In the genomic region with DNA sequence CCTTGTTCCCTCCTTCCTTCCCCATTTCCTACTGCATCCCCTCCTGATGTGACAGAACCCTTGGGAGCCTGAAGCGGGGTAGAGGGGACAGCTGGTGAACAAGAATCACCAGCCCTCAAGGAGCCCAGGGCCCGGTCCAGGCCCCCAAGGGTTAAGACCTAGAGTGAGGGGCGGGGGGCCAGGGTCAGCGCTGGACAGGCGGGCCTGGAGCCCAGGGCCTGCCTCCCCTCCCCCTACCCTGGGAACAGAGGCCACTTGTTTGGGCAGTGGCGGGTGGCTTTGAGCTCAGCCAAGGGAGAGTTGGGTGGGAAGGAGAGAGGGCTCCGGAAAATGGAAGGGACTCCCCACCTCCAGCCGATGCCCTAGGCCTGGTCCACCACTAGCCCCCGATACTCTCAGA, we compare ENCODE assay signal across 19 cellular contexts. TPM values are rescaled to one million over a fixed set of nuclear protein-coding genes. Genes with fewer than 3 reads are reported as not detected.
DNase-seq lines count a peak whose midpoint lies in the region; ATAC-seq and TF ChIP-seq lines count a peak whose summit lies in the region.
"Had no signal": no experiment of that assay in that cellular context is flagged by ENCODE, and none has a peak within 500 bp of the region (broad histone marks: within the 10 kb centered on the region; RNA-seq: fewer than 3 reads in every experiment).

No MANE protein-coding gene starts in this region.

- TF ChIP-seq CTCF in type B pancreatic cell (conservative IDR thresholded peaks at IDR 0.05), result no peak

- no peak overlapping the region for H3K4me3 Mint-ChIP-seq in activated CD4-positive, alpha-beta memory T cell treated with anti-CD3 and anti-CD28 coated beads for 36 hours
- no peak overlapping the region for H3K4me3 Mint-ChIP-seq in activated CD4-positive, alpha-beta memory T cell treated with anti-CD3 and anti-CD28 coated beads, Interleukin-2, amount 10 ng/mL, durations not matched to agents 7 days and 5 days
- H3K4me3 Mint-ChIP-seq in central memory CD8-positive, alpha-beta T cell, result peak overlapping the region; percentile 93
- no peak overlapping the region for H3K4me3 Mint-ChIP-seq in activated CD8-positive, alpha-beta T cell treated with anti-CD3 and anti-CD28 coated beads, Interleukin-2, amount 10 ng/mL, durations not matched to agents 7 days and 5 days
- H3K4me3 Mint-ChIP-seq in type B pancreatic cell, result no peak overlapping the region
- H3K4me3 Mint-ChIP-seq: neural progenitor cell had no signal

- H3K36me3 Mint-ChIP-seq in activated CD4-positive, alpha-beta memory T cell treated with anti-CD3 and anti-CD28 coated beads for 36 hours, result peaks cover 3% of the 10 kb centered on the region
- peaks cover 4% of the 10 kb centered on the region for H3K36me3 Mint-ChIP-seq in activated CD4-positive, alpha-beta memory T cell treated with anti-CD3 and anti-CD28 coated beads, Interleukin-2, amount 10 ng/mL, durations not matched to agents 7 days and 5 days (ENCODE audit: low read depth)
- H3K36me3 Mint-ChIP-seq in central memory CD8-positive, alpha-beta T cell (ENCODE audit: insufficient read depth), result peaks cover 6% of the 10 kb centered on the region
- peaks cover 8% of the 10 kb centered on the region for H3K36me3 Mint-ChIP-seq in activated CD8-positive, alpha-beta T cell treated with anti-CD3 and anti-CD28 coated beads, Interleukin-2, amount 10 ng/mL, durations not matched to agents 7 days and 5 days (ENCODE audit: low read depth)
- H3K36me3 Mint-ChIP-seq in type B pancreatic cell, result peaks cover 8% of the 10 kb centered on the region

- H3K27me3 Mint-ChIP-seq in activated CD4-positive, alpha-beta memory T cell treated with anti-CD3 and anti-CD28 coated beads for 36 hours, result no peaks in the 10 kb centered on the region
- H3K27me3 Mint-ChIP-seq in activated CD4-positive, alpha-beta memory T cell treated with anti-CD3 and anti-CD28 coated beads, Interleukin-2, amount 10 ng/mL, durations not matched to agents 7 days and 5 days, result no peaks in the 10 kb centered on the region
- no peaks in the 10 kb centered on the region for H3K27me3 Mint-ChIP-seq in central memory CD8-positive, alpha-beta T cell
- no peaks in the 10 kb centered on the region for H3K27me3 Mint-ChIP-seq in activated CD8-positive, alpha-beta T cell treated with anti-CD3 and anti-CD28 coated beads, Interleukin-2, amount 10 ng/mL, durations not matched to agents 7 days and 5 days (ENCODE audit: low read depth)
- H3K27me3 Mint-ChIP-seq in type B pancreatic cell, result no peaks in the 10 kb centered on the region

- H3K27ac Mint-ChIP-seq in activated CD4-positive, alpha-beta memory T cell treated with anti-CD3 and anti-CD28 coated beads for 36 hours, result peak overlapping the region; percentile 33
- no peak overlapping the region for H3K27ac Mint-ChIP-seq in activated CD4-positive, alpha-beta memory T cell treated with anti-CD3 and anti-CD28 coated beads, Interleukin-2, amount 10 ng/mL, durations not matched to agents 7 days and 5 days
- H3K27ac Mint-ChIP-seq in central memory CD8-positive, alpha-beta T cell (ENCODE audit: low read depth), result no peak overlapping the region
- H3K27ac Mint-ChIP-seq in activated CD8-positive, alpha-beta T cell treated with anti-CD3 and anti-CD28 coated beads, Interleukin-2, amount 10 ng/mL, durations not matched to agents 7 days and 5 days, result no peak overlapping the region
- H3K27ac Mint-ChIP-seq in type B pancreatic cell, result no peak overlapping the region
- H3K27ac Mint-ChIP-seq: HFFc6, neural progenitor cell had no signal

- no peak for DNase-seq in activated CD4-positive, alpha-beta memory T cell treated with anti-CD3 and anti-CD28 coated beads for 36 hours
- no peak for DNase-seq in activated CD4-positive, alpha-beta memory T cell treated with anti-CD3 and anti-CD28 coated beads, Interleukin-2, amount 10 ng/mL, durations not matched to agents 7 days and 5 days
- DNase-seq in central memory CD8-positive, alpha-beta T cell (ENCODE audit: low spot score in 2 of 2), result no peak
- DNase-seq in middle frontal gyrus (ENCODE audit: extremely low spot score, low spot score), result peak; percentile 20
- no peak for DNase-seq in activated CD8-positive, alpha-beta T cell treated with anti-CD3 and anti-CD28 coated beads, Interleukin-2, amount 10 ng/mL, durations not matched to agents 7 days and 5 days
- no peak for DNase-seq in activated CD4-positive, alpha-beta T cell treated with anti-CD3 and anti-CD28 coated beads, Interleukin-2, amount 50 U/mL, for 4 hours
- no peak for DNase-seq in type B pancreatic cell (ENCODE audit: extremely low spot score, unreplicated experiment)
- DNase-seq: activated T-cell treated with anti-CD3 and anti-CD28 coated beads, Interleukin-2, amount 50 U/mL, for 1 hour; cortex of kidney; esophagus squamous epithelium; HFFc6; NCI-H1436; NCI-H226; SHP77 treated with DMSO at 0.1 percent for 48 hours; stimulated activated naive CD4-positive, alpha-beta T cell treated with Interleukin-2 at 50 U/mL for 16 hours had no signal

- ATAC-seq in central memory CD8-positive, alpha-beta T cell (replicated peaks; ENCODE audit: extremely low read depth, poor library complexity, severe bottlenecking), result no peak
- ATAC-seq in activated CD8-positive, alpha-beta T cell treated with anti-CD3 and anti-CD28 coated beads, Interleukin-2, amount 10 ng/mL, durations not matched to agents 7 days and 5 days, result no peak

- H3K27ac ChIP-seq in temporal lobe (ENCODE audit: low read depth, low read length), result peak overlapping the region; percentile 81
- H3K27ac ChIP-seq: 22Rv1, esophagus squamous epithelium, neural progenitor cell had no signal

- POLR2A ChIA-PET in activated CD4-positive, alpha-beta memory T cell treated with anti-CD3 and anti-CD28 coated beads for 36 hours (lab: Charles Lee), result no interaction called here
- POLR2A ChIA-PET in activated CD4-positive, alpha-beta memory T cell treated with anti-CD3 and anti-CD28 coated beads, Interleukin-2, amount 10 ng/mL, durations not matched to agents 7 days and 5 days (lab: Charles Lee), result interaction anchor here (1.8 kb wide), 1 partner anchor 18 kb away, joined by 3 read pairs; no protein-coding TSS in a partner anchor
- POLR2A ChIA-PET in activated CD8-positive, alpha-beta T cell treated with anti-CD3 and anti-CD28 coated beads, Interleukin-2, amount 10 ng/mL, durations not matched to agents 7 days and 5 days (lab: Charles Lee), result interaction anchor here (1.0 kb wide), 1 partner anchor 13 kb away, joined by 4 read pairs; no protein-coding TSS in a partner anchor

- H3K9me3 Mint-ChIP-seq in activated CD4-positive, alpha-beta memory T cell treated with anti-CD3 and anti-CD28 coated beads for 36 hours, result no peaks in the 10 kb centered on the region
- H3K9me3 Mint-ChIP-seq in activated CD4-positive, alpha-beta memory T cell treated with anti-CD3 and anti-CD28 coated beads, Interleukin-2, amount 10 ng/mL, durations not matched to agents 7 days and 5 days, result no peaks in the 10 kb centered on the region
- H3K9me3 Mint-ChIP-seq in central memory CD8-positive, alpha-beta T cell, result no peaks in the 10 kb centered on the region
- no peaks in the 10 kb centered on the region for H3K9me3 Mint-ChIP-seq in activated CD8-positive, alpha-beta T cell treated with anti-CD3 and anti-CD28 coated beads, Interleukin-2, amount 10 ng/mL, durations not matched to agents 7 days and 5 days (ENCODE audit: insufficient read depth)
- H3K9me3 Mint-ChIP-seq in type B pancreatic cell, result no peaks in the 10 kb centered on the region
- H3K9me3 Mint-ChIP-seq: HFFc6; neural progenitor cell; T-helper 2 cell treated with Interferon-gamma antibody and Interleukin-4, amounts not matched to agents 5 μg/mL and 100 μg/mL, for 36 hours had no signal

- peaks cover 45% of the 10 kb centered on the region for H3K4me1 Mint-ChIP-seq in activated CD4-positive, alpha-beta memory T cell treated with anti-CD3 and anti-CD28 coated beads for 36 hours (ENCODE audit: low read depth)
- peaks cover 42% of the 10 kb centered on the region for H3K4me1 Mint-ChIP-seq in activated CD4-positive, alpha-beta memory T cell treated with anti-CD3 and anti-CD28 coated beads, Interleukin-2, amount 10 ng/mL, durations not matched to agents 7 days and 5 days
- peaks cover 64% of the 10 kb centered on the region for H3K4me1 Mint-ChIP-seq in central memory CD8-positive, alpha-beta T cell
- H3K4me1 Mint-ChIP-seq in activated CD8-positive, alpha-beta T cell treated with anti-CD3 and anti-CD28 coated beads, Interleukin-2, amount 10 ng/mL, durations not matched to agents 7 days and 5 days (ENCODE audit: low read depth), result peaks cover 33% of the 10 kb centered on the region
- H3K4me1 Mint-ChIP-seq in type B pancreatic cell (ENCODE audit: unreplicated experiment), result peaks cover 21% of the 10 kb centered on the region

- CTCF ChIA-PET in activated CD4-positive, alpha-beta memory T cell treated with anti-CD3 and anti-CD28 coated beads for 36 hours (lab: Charles Lee), result interaction anchor here (4.3 kb wide), 1 partner anchor 25 kb away, joined by 16 read pairs; no protein-coding TSS in a partner anchor
- CTCF ChIA-PET in activated CD4-positive, alpha-beta memory T cell treated with anti-CD3 and anti-CD28 coated beads, Interleukin-2, amount 10 ng/mL, durations not matched to agents 7 days and 5 days (lab: Charles Lee), result no interaction called here
- CTCF ChIA-PET in activated CD8-positive, alpha-beta T cell treated with anti-CD3 and anti-CD28 coated beads, Interleukin-2, amount 10 ng/mL, durations not matched to agents 7 days and 5 days (lab: Charles Lee), result interaction anchor here (1.2 to 1.4 kb wide), 4 partner anchors 9 to 25 kb away, joined by 3 to 6 read pairs (median 3); no protein-coding TSS in a partner anchor

- intact Hi-C loops in activated CD4-positive, alpha-beta memory T cell treated with anti-CD3 and anti-CD28 coated beads for 36 hours (cut with micrococcal nuclease), result no loop called here

RNA-seq across cellular contexts. Expression of a gene that starts 2.1 kb away (rescaled TPM):
- total RNA-seq in activated CD4-positive, alpha-beta memory T cell treated with anti-CD3 and anti-CD28 coated beads for 36 hours, result 10 to 100 TPM; 77.4 to 79.6 TPM
- total RNA-seq in activated CD4-positive, alpha-beta memory T cell treated with anti-CD3 and anti-CD28 coated beads, Interleukin-2, amount 10 ng/mL, durations not matched to agents 7 days and 5 days, result 100 to 1,000 TPM; 108 to 109 TPM
- total RNA-seq in temporal lobe (30.0 TPM), type B pancreatic cell (ENCODE audit: low replicate concordance) (80.5 and 149 TPM in 2 replicates)
- total RNA-seq in activated CD8-positive, alpha-beta T cell treated with anti-CD3 and anti-CD28 coated beads, Interleukin-2, amount 10 ng/mL, durations not matched to agents 7 days and 5 days, result 10 to 100 TPM; 84.3 to 89.6 TPM

RNA-seq across cellular contexts. Expression of a gene that starts 43.8 kb away (rescaled TPM):
- total RNA-seq in activated CD4-positive, alpha-beta memory T cell treated with anti-CD3 and anti-CD28 coated beads for 36 hours, result 10 to 100 TPM; 14.8 to 16.8 TPM
- 10 to 100 TPM; 11.3 to 11.6 TPM for total RNA-seq in activated CD4-positive, alpha-beta memory T cell treated with anti-CD3 and anti-CD28 coated beads, Interleukin-2, amount 10 ng/mL, durations not matched to agents 7 days and 5 days
- total RNA-seq in temporal lobe, result 18.9 TPM
- total RNA-seq in activated CD8-positive, alpha-beta T cell treated with anti-CD3 and anti-CD28 coated beads, Interleukin-2, amount 10 ng/mL, durations not matched to agents 7 days and 5 days, result 1 to 10 TPM; 4.0 to 4.5 TPM
- 170 and 313 TPM in 2 replicates for total RNA-seq in type B pancreatic cell (ENCODE audit: low replicate concordance)
